In genomic region chr17:62070900-62071299, GRCh38 we compare ENCODE assay signal across 22 cellular contexts.
"Had no signal": no experiment of that assay in that cellular context is flagged by ENCODE, and none has a peak within 500 bp of the region (broad histone marks: within the 10 kb centered on the region; RNA-seq: fewer than 3 reads in every experiment).

No MANE protein-coding gene starts in this region.

- H3K27ac ChIP-seq: left ventricle myocardium inferior, ovary, right atrium auricular region, skin epidermis, stomach, testis, thyroid gland, transverse colon, uterus had no signal

- H3K4me3 ChIP-seq: left ventricle myocardium inferior, lung, mucosa of descending colon, ovary, right atrium auricular region, skin epidermis, stomach, testis, thyroid gland, transverse colon, uterus had no signal

- H3K27ac Mint-ChIP-seq: naive thymus-derived CD4-positive, alpha-beta T cell; natural killer cell treated with Interleukin-12 subunit alpha and Interleukin-12 subunit beta and Interleukin-15 and Interleukin-18, amount 100 ng/mL, for 72 hours; progenitor cell of endocrine pancreas; stimulated activated naive B cell treated with anti-CD40 and anti-IgM and Interleukin-4, amounts not matched to agents 10 μg/mL and 1 μg/mL and 100 μg/mL, for 72 hours had no signal

- H3K9me3 Mint-ChIP-seq: naive thymus-derived CD4-positive, alpha-beta T cell; natural killer cell treated with Interleukin-12 subunit alpha and Interleukin-12 subunit beta and Interleukin-15 and Interleukin-18, amount 100 ng/mL, for 72 hours; stimulated activated naive B cell treated with anti-CD40 and anti-IgM and Interleukin-4, amounts not matched to agents 10 μg/mL and 1 μg/mL and 100 μg/mL, for 72 hours had no signal

- H3K27me3 ChIP-seq: ovary, right atrium auricular region, stomach, testis, thyroid gland, transverse colon, uterus had no signal

- H3K27me3 Mint-ChIP-seq: naive thymus-derived CD4-positive, alpha-beta T cell; progenitor cell of endocrine pancreas; stimulated activated naive B cell treated with anti-CD40 and anti-IgM and Interleukin-4, amounts not matched to agents 10 μg/mL and 1 μg/mL and 100 μg/mL, for 72 hours had no signal

- ATAC-seq: mucosa of descending colon; naive thymus-derived CD4-positive, alpha-beta T cell; natural killer cell treated with Interleukin-12 subunit alpha and Interleukin-12 subunit beta and Interleukin-15 and Interleukin-18, amount 100 ng/mL, for 72 hours; sciatic nerve; stimulated activated naive B cell treated with anti-CD40 and anti-IgM and Interleukin-4, amounts not matched to agents 10 μg/mL and 1 μg/mL and 100 μg/mL, for 72 hours; stimulated activated naive CD8-positive, alpha-beta T cell treated with anti-CD3 and anti-CD28 coated beads, Interleukin-15, Interleukin-2, amounts not matched to agents 100 U/mL and 50 U/mL, for 24 hours had no signal

- H3K4me1 ChIP-seq: left ventricle myocardium inferior, right atrium auricular region, testis, thyroid gland, uterus had no signal

- H3K4me3 Mint-ChIP-seq: naive thymus-derived CD4-positive, alpha-beta T cell; natural killer cell treated with Interleukin-12 subunit alpha and Interleukin-12 subunit beta and Interleukin-15 and Interleukin-18, amount 100 ng/mL, for 72 hours; stimulated activated naive B cell treated with anti-CD40 and anti-IgM and Interleukin-4, amounts not matched to agents 10 μg/mL and 1 μg/mL and 100 μg/mL, for 72 hours had no signal

- H3K36me3 ChIP-seq: left ventricle myocardium inferior, ovary, right atrium auricular region, stomach, thyroid gland, transverse colon, uterus had no signal

- H3K9me3 ChIP-seq: left ventricle myocardium inferior, mucosa of descending colon, ovary, right atrium auricular region, stomach, testis, thyroid gland, transverse colon, uterus had no signal

- H3K36me3 Mint-ChIP-seq: naive thymus-derived CD4-positive, alpha-beta T cell; natural killer cell treated with Interleukin-12 subunit alpha and Interleukin-12 subunit beta and Interleukin-15 and Interleukin-18, amount 100 ng/mL, for 72 hours had no signal

- DNase-seq: left ventricle myocardium inferior; midbrain; mucosa of descending colon; naive thymus-derived CD4-positive, alpha-beta T cell; ovary; stimulated activated CD4-positive, alpha-beta T cell treated with anti-CD3 and anti-CD28 coated beads, Interleukin-12 subunit alpha, Interleukin-12 subunit beta, amount 100 ng/mL, for 4 hours; stimulated activated CD4-positive, alpha-beta T cell treated with anti-CD3 and anti-CD28 coated beads, Interleukin-15, amount 100 ng/mL, for 24 hours; stimulated activated CD4-positive, alpha-beta T cell treated with anti-CD3 and anti-CD28 coated beads, Interleukin-2, amount 100 ng/mL, for 24 hours; stimulated activated CD4-positive, alpha-beta T cell treated with anti-CD3 and anti-CD28 coated beads, Interleukin-4, amount 100 ng/mL, for 1 hour; stimulated activated naive B cell treated with anti-CD40 and anti-IgM and Interleukin-4, amounts not matched to agents 10 μg/mL and 1 μg/mL and 100 μg/mL, for 72 hours; stimulated activated naive CD8-positive, alpha-beta T cell treated with anti-CD3 and anti-CD28 coated beads, Interleukin-15, Interleukin-2, amounts not matched to agents 100 U/mL and 50 U/mL, for 24 hours; stomach; testis; thyroid gland; transverse colon; uterus had no signal
